In genomic region chr6:127288705-127289104, GRCh38 we compare ENCODE assay signal across 1 cellular context.
TF ChIP-seq lines count a peak whose summit lies in the region.

No MANE protein-coding gene starts in this region.

TF ChIP-seq in HepG2, 621 proteins besides CTCF, POLR2A, EP300 and RAD21:
- TF ChIP-seq AGO2 (optimal IDR thresholded peaks at IDR 0.05; ENCODE audit: low read depth, low read length) (peak; percentile 15), SALL2 (CRISPR knock-in tag; IDR thresholded peaks at IDR 0.05) (no peak)
